In the genomic region with DNA sequence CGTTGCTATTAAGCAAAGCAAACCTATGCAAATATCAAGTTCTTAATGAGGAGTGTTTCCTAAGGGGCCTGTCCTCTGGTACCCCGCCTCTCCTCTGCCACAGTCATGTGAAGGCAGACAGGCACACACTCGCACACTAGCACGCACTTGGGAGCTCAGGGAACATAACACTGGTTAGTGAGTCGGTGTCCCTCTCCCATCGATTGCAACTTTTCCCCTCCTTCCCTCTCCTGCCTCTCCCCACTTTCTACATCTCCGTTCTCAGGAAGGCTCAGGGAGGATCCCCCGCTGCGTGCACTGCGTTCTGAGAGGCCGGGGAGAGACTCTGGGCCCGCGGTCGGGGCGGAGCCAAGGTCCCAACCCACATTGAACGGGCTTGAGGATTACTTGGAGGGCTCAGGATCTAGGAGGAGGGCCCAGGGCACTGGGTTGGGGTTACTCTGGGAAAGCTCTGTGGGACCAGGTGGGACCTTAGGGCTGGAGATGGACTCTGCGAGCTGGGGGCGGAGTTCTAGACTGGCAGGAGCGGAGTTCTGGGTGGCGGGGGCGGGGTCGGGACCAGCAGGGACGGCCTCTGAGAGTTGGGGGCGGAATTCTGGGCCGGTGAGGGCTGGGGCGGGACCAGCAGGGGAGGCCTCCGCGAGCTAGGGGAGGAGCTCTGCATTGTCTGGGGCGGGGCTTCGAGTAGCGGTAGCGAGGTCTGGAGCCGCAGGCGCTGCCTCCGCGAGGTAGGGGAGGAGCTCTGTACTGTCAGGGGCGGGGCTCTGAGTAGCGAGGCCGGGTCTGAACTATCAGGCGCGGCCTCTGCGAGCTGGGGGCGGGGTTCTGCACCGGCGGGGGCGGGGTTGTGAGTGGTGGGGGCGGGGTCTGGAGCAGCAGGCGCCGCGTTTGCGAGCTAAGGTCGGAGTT, we compare ENCODE assay signal across 8 cellular contexts. TPM values are rescaled to one million over a fixed set of nuclear protein-coding genes. Genes with fewer than 3 reads are reported as not detected.
DNase-seq lines count a peak whose midpoint lies in the region; ATAC-seq lines count a peak whose summit lies in the region.

No MANE protein-coding gene starts in this region.

- H3K4me3 Mint-ChIP-seq in effector memory CD8-positive, alpha-beta T cell, result no peak overlapping the region

- peak overlapping the region; percentile 82 for H4K8ac ChIP-seq in mesenchymal stem cell (ENCODE audit: low read length)

- H3K79me1 ChIP-seq in mesenchymal stem cell (replicated peaks; ENCODE audit: low read length, poor library complexity, severe bottlenecking), result no peaks in the 10 kb centered on the region

- no peaks in the 10 kb centered on the region for H3K36me3 Mint-ChIP-seq in effector memory CD8-positive, alpha-beta T cell (ENCODE audit: insufficient read depth)

- H4K91ac ChIP-seq in mesenchymal stem cell (ENCODE audit: low read length), result no peak overlapping the region

- no peaks in the 10 kb centered on the region for H3K9me3 ChIP-seq in mesenchymal stem cell (ENCODE audit: control insufficient read depth, low read length)

- peak overlapping the region; percentile 26 to 79 for H3K18ac ChIP-seq in mesenchymal stem cell (ENCODE audit: low read depth in 1 of 2, low read length in 2 of 2)

- H3K4me1 ChIP-seq in mesenchymal stem cell (ENCODE audit: control insufficient read depth, insufficient read depth, low read depth, low read length), result peaks cover 12% of the 10 kb centered on the region

- peaks cover 9 to 12% of the 10 kb centered on the region in 2 donors for H3K4me1 Mint-ChIP-seq in effector memory CD8-positive, alpha-beta T cell (ENCODE audit: low read depth in 2 of 2)

- peak overlapping the region in 1 of 2 experiments; percentile 56 for H3K14ac ChIP-seq in mesenchymal stem cell (ENCODE audit: low read length in 2 of 2)

- H2BK12ac ChIP-seq in mesenchymal stem cell (ENCODE audit: low read length in 2 of 2), result no peak overlapping the region

- peak overlapping the region; percentile 90 for H3K9ac ChIP-seq in mesenchymal stem cell (ENCODE audit: low read length)

- H2BK5ac ChIP-seq in mesenchymal stem cell (ENCODE audit: low read depth, low read length, poor library complexity, severe bottlenecking), result no peak overlapping the region

- H3K27ac ChIP-seq in mesenchymal stem cell (ENCODE audit: low read length, poor library complexity, severe bottlenecking), result peak overlapping the region; percentile 86

- H2BK15ac ChIP-seq in mesenchymal stem cell (ENCODE audit: low read depth, poor library complexity, severe bottlenecking), result no peak overlapping the region

- no peaks in the 10 kb centered on the region for H3K27me3 Mint-ChIP-seq in effector memory CD8-positive, alpha-beta T cell

- H3K4me3 ChIP-seq in mesenchymal stem cell (ENCODE audit: insufficient read depth in 1 of 2, low read depth in 1 of 2, low read length in 2 of 2), result peak overlapping the region; percentile 74 to 82

- peak; percentile 92 for ATAC-seq in GM21381 (IDR thresholded peaks at IDR 0.05; ENCODE audit: unreplicated experiment)
- peak; percentile 89 for ATAC-seq in effector memory CD8-positive, alpha-beta T cell (replicated peaks)

- H2BK120ac ChIP-seq in mesenchymal stem cell (ENCODE audit: low read depth, low read length), result no peak overlapping the region

- H3K4me2 ChIP-seq in mesenchymal stem cell (ENCODE audit: low read length, poor library complexity, severe bottlenecking), result peak overlapping the region; percentile 55

- H2AFZ ChIP-seq in mesenchymal stem cell (ENCODE audit: low read depth, low read length), result peak overlapping the region; percentile 43

- H3K27ac Mint-ChIP-seq in effector memory CD8-positive, alpha-beta T cell, result no peak overlapping the region

- H3K9me3 Mint-ChIP-seq in effector memory CD8-positive, alpha-beta T cell, result no peaks in the 10 kb centered on the region

- H3K36me3 ChIP-seq in mesenchymal stem cell (ENCODE audit: control insufficient read depth in 1 of 2, insufficient read depth in 2 of 2, low read depth in 1 of 2, low read length in 2 of 2), result no peaks in the 10 kb centered on the region

- peak; percentile 99 for DNase-seq in COR-L47 (lab: John Stamatoyannopoulos, UW)
- peak; percentile 93 for DNase-seq in HT1080 (ENCODE audit: low read depth)
- DNase-seq in NK-92 treated with Interleukin-12 subunit alpha and Interleukin-12 subunit beta, amount 100 ng/mL, for 24 hours (lab: John Stamatoyannopoulos, UW), result peak; percentile 97
- peak; percentile 95 to 98 for DNase-seq in activated CD8-positive, alpha-beta memory T cell treated with anti-CD3 and anti-CD28 coated beads for 4 hours (ENCODE audit: low read depth in 2 of 2)
- DNase-seq in effector memory CD8-positive, alpha-beta T cell, result peak; percentile 98 to 99 (median 99)
- DNase-seq in mesenchymal stem cell, result peak; percentile 98
- DNase-seq in stimulated activated CD8-positive, alpha-beta memory T cell treated with anti-CD3 and anti-CD28 coated beads, Interleukin-12 subunit alpha, Interleukin-12 subunit beta, amount 100 ng/mL, for 24 hours (ENCODE audit: extremely low read depth), result peak; percentile 94

- H2AK5ac ChIP-seq in mesenchymal stem cell (ENCODE audit: low read length, severe bottlenecking), result no peak overlapping the region

- peak overlapping the region in 1 of 2 experiments; percentile 21 for H3K4ac ChIP-seq in mesenchymal stem cell (ENCODE audit: low read depth in 1 of 2, low read length in 2 of 2)

- no peaks in the 10 kb centered on the region for H3K27me3 ChIP-seq in mesenchymal stem cell (ENCODE audit: control insufficient read depth in 1 of 2, insufficient read depth in 1 of 2, low read length in 2 of 2)

- no peak overlapping the region for H3K23ac ChIP-seq in mesenchymal stem cell (ENCODE audit: low read length in 2 of 2)

- 1% methylated on average over 40 of the region's 52 CpGs for WGBS in mesenchymal stem cell

RNA-seq across cellular contexts. Expression of a gene that starts 0.5 kb away (rescaled TPM):
- total RNA-seq in HT1080 (2014; rRNA removed; shearing (Covaris generic)), result 1.2 and 1.5 TPM in 2 replicates
- polyA plus RNA-seq in HT1080 (2015; cell fraction: cytosol; rRNA removed), result 3.3 and 5.3 TPM in 2 replicates
- polyA plus RNA-seq in HT1080 (2015; cell fraction: nucleus; rRNA removed), result 3.8 and 4.2 TPM in 2 replicates
- 55.1 TPM for polyA plus RNA-seq in mesenchymal stem cell (2013, experiment 1 of 2)
- 58.6 TPM for polyA plus RNA-seq in mesenchymal stem cell (2013, experiment 2 of 2)

RNA-seq across cellular contexts. Expression of a gene that starts 0.5 kb away (rescaled TPM):
- 26.6 and 30.1 TPM in 2 replicates for total RNA-seq in HT1080 (2014; rRNA removed; shearing (Covaris generic))
- 36.5 and 52.6 TPM in 2 replicates for polyA plus RNA-seq in HT1080 (2015; cell fraction: cytosol; rRNA removed)
- polyA plus RNA-seq in HT1080 (2015; cell fraction: nucleus; rRNA removed), result 65.4 and 75.4 TPM in 2 replicates
- 121 TPM for polyA plus RNA-seq in mesenchymal stem cell (2013, experiment 1 of 2)
- polyA plus RNA-seq in mesenchymal stem cell (2013, experiment 2 of 2), result 125 TPM

Comparison
In these comparisons a context has a peak if more than half of its experiments do, and no peak if none do; other contexts are left out.
1. Peak in every context shown above with its lines: DNase-seq, ATAC-seq, H3K4me3 ChIP-seq and H3K27ac ChIP-seq.